ENCODE assay signal across 21 cellular contexts in genomic region chr3:37937156-37937555, GRCh38. TPM values are rescaled to one million over a fixed set of nuclear protein-coding genes. Genes with fewer than 3 reads are reported as not detected.
A peak's percentile ranks its signal among the peaks of the same experiment; 100 is the strongest.
DNase-seq lines count a peak whose midpoint lies in the region; ATAC-seq and TF ChIP-seq lines count a peak whose summit lies in the region.
"Had no signal": no experiment of that assay in that cellular context is flagged by ENCODE, and none has a peak within 500 bp of the region (broad histone marks: within the 10 kb centered on the region; RNA-seq: fewer than 3 reads in every experiment).

No MANE protein-coding gene starts in this region.

- no peak overlapping the region for H2AFZ ChIP-seq in mesenchymal stem cell (ENCODE audit: low read depth, low read length)

- no peak overlapping the region for H3K14ac ChIP-seq in mesenchymal stem cell (ENCODE audit: low read length in 2 of 2)

- H3K36me3 Mint-ChIP-seq in HFFc6 (ENCODE audit: low read depth), result 0 out of 2 replicates have a peak, but pooled peaks cover 4% of the 10 kb centered on the region
- H3K36me3 Mint-ChIP-seq in type B pancreatic cell, result peaks cover 8% of the 10 kb centered on the region

- peak overlapping the region; percentile 99 for H2BK15ac ChIP-seq in mesenchymal stem cell (ENCODE audit: low read depth, poor library complexity, severe bottlenecking)

- H3K4me3 ChIP-seq in ascending aorta (no peak overlapping the region), mesenchymal stem cell (ENCODE audit: insufficient read depth in 1 of 2, low read depth in 1 of 2, low read length in 2 of 2) (no peak overlapping the region), psoas muscle (no peak overlapping the region)
- H3K4me3 ChIP-seq: BLaER1, GM12878, vagina had no signal

- peaks cover 30% of the 10 kb centered on the region for H3K79me1 ChIP-seq in mesenchymal stem cell (replicated peaks; ENCODE audit: low read length, poor library complexity, severe bottlenecking)

- H3K36me3 ChIP-seq in ascending aorta, result no peaks in the 10 kb centered on the region
- H3K36me3 ChIP-seq in mesenchymal stem cell (ENCODE audit: control insufficient read depth in 1 of 2, insufficient read depth in 2 of 2, low read depth in 1 of 2, low read length in 2 of 2), result no peaks in the 10 kb centered on the region
- H3K36me3 ChIP-seq in psoas muscle (ENCODE audit: insufficient read depth in 1 of 2, low read depth in 1 of 2), result no peaks in the 10 kb centered on the region
- H3K36me3 ChIP-seq: BLaER1, vagina had no signal

- H3K18ac ChIP-seq in mesenchymal stem cell (ENCODE audit: low read depth in 1 of 2, low read length in 2 of 2), result peak overlapping the region; percentile 42 to 76

- H3K23ac ChIP-seq in mesenchymal stem cell (ENCODE audit: low read length in 2 of 2), result no peak overlapping the region

- DNase-seq in HFFc6, result no peak
- no peak for DNase-seq in ascending aorta (ENCODE audit: low spot score in 2 of 2)
- no peak for DNase-seq in mesenchymal stem cell
- no peak for DNase-seq in type B pancreatic cell (ENCODE audit: extremely low spot score, unreplicated experiment)
- no peak for DNase-seq in NCI-H2029 (lab: John Stamatoyannopoulos, UW)
- DNase-seq in psoas muscle, result no peak
- DNase-seq in activated T-cell treated with anti-CD3 and anti-CD28 coated beads, Interleukin-2, amount 50 U/mL, for 48 hours, result no peak
- DNase-seq: activated CD4-positive, alpha-beta T cell treated with anti-CD3 and anti-CD28 coated beads for 36 hours; activated effector memory CD4-positive, alpha-beta T cell treated with anti-CD3 and anti-CD28 coated beads, Interleukin-2, amount 50 U/mL, for 16 hours; cerebellar nuclear complex; GDM1; hippocampal formation; Karpas-422; NCI-H1092; NCI-H510A; stimulated activated naive CD8-positive, alpha-beta T cell treated with anti-CD3 and anti-CD28 coated beads, Interleukin-15, Interleukin-2, amounts not matched to agents 100 U/mL and 50 U/mL, for 24 hours; T1000 had no signal

- H3K4me2 ChIP-seq in mesenchymal stem cell (ENCODE audit: low read length, poor library complexity, severe bottlenecking), result no peak overlapping the region
- H3K4me2 ChIP-seq: BLaER1 had no signal

- H3K9ac ChIP-seq in mesenchymal stem cell (ENCODE audit: low read length), result no peak overlapping the region
- H3K9ac ChIP-seq: BLaER1 had no signal

- intact Hi-C loops in ascending aorta (cut with DNase I) (no loop called here), psoas muscle (cut with DNase I) (no loop called here)

- H3K27me3 Mint-ChIP-seq in HFFc6 (ENCODE audit: insufficient read depth), result no peaks in the 10 kb centered on the region
- no peaks in the 10 kb centered on the region for H3K27me3 Mint-ChIP-seq in type B pancreatic cell
- H3K27me3 Mint-ChIP-seq: activated CD4-positive, alpha-beta T cell treated with anti-CD3 and anti-CD28 coated beads for 36 hours had no signal

- H3K4me1 ChIP-seq in ascending aorta (peaks cover 14 to 34% of the 10 kb centered on the region in 2 donors), mesenchymal stem cell (ENCODE audit: control insufficient read depth, insufficient read depth, low read depth, low read length) (peaks cover 10% of the 10 kb centered on the region), psoas muscle (peaks cover 13% of the 10 kb centered on the region)

- H3K4me3 Mint-ChIP-seq in HFFc6 (no peak overlapping the region), type B pancreatic cell (peak overlapping the region; percentile 54)
- H3K4me3 Mint-ChIP-seq: activated CD4-positive, alpha-beta T cell treated with anti-CD3 and anti-CD28 coated beads for 36 hours; neural crest cell had no signal

- H3K9me3 Mint-ChIP-seq in HFFc6 (no peaks in the 10 kb centered on the region), type B pancreatic cell (peaks cover 13% of the 10 kb centered on the region)
- H3K9me3 Mint-ChIP-seq: neural crest cell had no signal

- ATAC-seq in psoas muscle, result no peak
- ATAC-seq: activated CD4-positive, alpha-beta T cell treated with anti-CD3 and anti-CD28 coated beads for 36 hours; GM12878; stimulated activated naive CD8-positive, alpha-beta T cell treated with anti-CD3 and anti-CD28 coated beads, Interleukin-15, Interleukin-2, amounts not matched to agents 100 U/mL and 50 U/mL, for 24 hours had no signal

- H2BK12ac ChIP-seq in mesenchymal stem cell (ENCODE audit: low read length in 2 of 2), result peak overlapping the region; percentile 65 to 94

- peak overlapping the region; percentile 89 for H2AK5ac ChIP-seq in mesenchymal stem cell (ENCODE audit: low read length, severe bottlenecking)

- H3K27me3 ChIP-seq in ascending aorta (no peaks in the 10 kb centered on the region), mesenchymal stem cell (ENCODE audit: control insufficient read depth in 1 of 2, insufficient read depth in 1 of 2, low read length in 2 of 2) (no peaks in the 10 kb centered on the region), psoas muscle (ENCODE audit: insufficient read depth in 3 of 3, low read length in 2 of 3) (no peaks in the 10 kb centered on the region)
- H3K27me3 ChIP-seq: BLaER1, vagina had no signal

- H3K27ac Mint-ChIP-seq in HFFc6 (peak overlapping the region; percentile 86; the same call in 1 of the 2 replicates), type B pancreatic cell (peak overlapping the region; percentile 81)
- H3K27ac Mint-ChIP-seq: activated CD4-positive, alpha-beta T cell treated with anti-CD3 and anti-CD28 coated beads for 36 hours had no signal

- 81% methylated on average over 6 of the region's 6 CpGs for WGBS in mesenchymal stem cell
- WGBS in psoas muscle, 3 donors, result 83 to 89% (median 87%) methylated on average over 6 of the region's 6 CpGs

- peak overlapping the region; percentile 29 for H2BK120ac ChIP-seq in mesenchymal stem cell (ENCODE audit: low read depth, low read length)

- H3K27ac ChIP-seq in ascending aorta, result peak overlapping the region; percentile 18 to 67
- H3K27ac ChIP-seq in mesenchymal stem cell (ENCODE audit: low read length, poor library complexity, severe bottlenecking), result peak overlapping the region; percentile 73
- H3K27ac ChIP-seq in psoas muscle, result no peak overlapping the region
- H3K27ac ChIP-seq: BLaER1, vagina had no signal

- peak overlapping the region; percentile 55 for H4K8ac ChIP-seq in mesenchymal stem cell (ENCODE audit: low read length)

- TF ChIP-seq CTCF in HFFc6 (IDR thresholded peaks at IDR 0.05) (no peak), ascending aorta (IDR thresholded peaks at IDR 0.05) (no peak), type B pancreatic cell (conservative IDR thresholded peaks at IDR 0.05) (no peak), psoas muscle (IDR thresholded peaks at IDR 0.05) (no peak)

- H3K4ac ChIP-seq in mesenchymal stem cell (ENCODE audit: low read depth in 1 of 2, low read length in 2 of 2), result peak overlapping the region; percentile 64 to 81

- H3K4me1 Mint-ChIP-seq in HFFc6 (ENCODE audit: low read depth) (peaks cover 46% of the 10 kb centered on the region), type B pancreatic cell (ENCODE audit: unreplicated experiment) (peaks cover 57% of the 10 kb centered on the region)
- H3K4me1 Mint-ChIP-seq: activated CD4-positive, alpha-beta T cell treated with anti-CD3 and anti-CD28 coated beads for 36 hours had no signal

- H3K9me3 ChIP-seq in ascending aorta, result no peaks in the 10 kb centered on the region
- no peaks in the 10 kb centered on the region for H3K9me3 ChIP-seq in mesenchymal stem cell (ENCODE audit: control insufficient read depth, low read length)
- H3K9me3 ChIP-seq in psoas muscle, result no peaks in the 10 kb centered on the region
- H3K9me3 ChIP-seq: BLaER1, vagina had no signal

- H4K91ac ChIP-seq in mesenchymal stem cell (ENCODE audit: low read length), result peak overlapping the region; percentile 96

- no peak overlapping the region for H2BK5ac ChIP-seq in mesenchymal stem cell (ENCODE audit: low read depth, low read length, poor library complexity, severe bottlenecking)

RNA-seq across cellular contexts. Expression of gene VILL, which starts 53.4 kb away (rescaled TPM):
- total RNA-seq in HFFc6 (2021; fragmentation: NEBNext Ultra II Directional; extraction: Animal tissue kit (Norgen Biotek cat#: 25700)), result 1 to 10 TPM; 3.5 to 4.6 (median 3.7) TPM
- total RNA-seq in ascending aorta, result 6.3 TPM
- 0.98 TPM for polyA plus RNA-seq in mesenchymal stem cell (2013, experiment 1 of 2)
- polyA plus RNA-seq in mesenchymal stem cell (2013, experiment 2 of 2), result 1.0 TPM
- 14.2 and 16.9 TPM in 2 replicates for total RNA-seq in type B pancreatic cell (ENCODE audit: low replicate concordance)
- 1 to 10 TPM in 1 of 4 donors, under 1 TPM in 3; 0.75 to 2.1 (median 0.87) TPM for total RNA-seq in psoas muscle
- polyA plus RNA-seq in psoas muscle, result 1 to 10 TPM in 1 of 3 donors, under 1 TPM in 2; 0.65 to 1.3 (median 0.96) TPM
